1 cellular context compared by ENCODE assay signal in genomic region chr3:142568393-142569017, GRCh38.
TF ChIP-seq lines count a peak whose summit lies in the region.

No MANE protein-coding gene starts in this region.

TF ChIP-seq in H1, 55 proteins besides CTCF, POLR2A, EP300 and RAD21 (continued from another document):
- TF ChIP-seq, protein P1, sequence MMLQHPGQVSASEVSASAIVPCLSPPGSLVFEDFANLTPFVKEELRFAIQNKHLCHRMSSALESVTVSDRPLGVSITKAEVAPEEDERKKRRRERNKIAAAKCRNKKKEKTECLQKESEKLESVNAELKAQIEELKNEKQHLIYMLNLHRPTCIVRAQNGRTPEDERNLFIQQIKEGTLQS (IDR thresholded peaks at IDR 0.05; ENCODE audit: insufficient read depth, low read depth, low read length), result no peak
- no peak for TF ChIP-seq FOSL1 (IDR thresholded peaks at IDR 0.05; ENCODE audit: insufficient read depth, low read depth, low read length)
- TF ChIP-seq, protein P2, sequence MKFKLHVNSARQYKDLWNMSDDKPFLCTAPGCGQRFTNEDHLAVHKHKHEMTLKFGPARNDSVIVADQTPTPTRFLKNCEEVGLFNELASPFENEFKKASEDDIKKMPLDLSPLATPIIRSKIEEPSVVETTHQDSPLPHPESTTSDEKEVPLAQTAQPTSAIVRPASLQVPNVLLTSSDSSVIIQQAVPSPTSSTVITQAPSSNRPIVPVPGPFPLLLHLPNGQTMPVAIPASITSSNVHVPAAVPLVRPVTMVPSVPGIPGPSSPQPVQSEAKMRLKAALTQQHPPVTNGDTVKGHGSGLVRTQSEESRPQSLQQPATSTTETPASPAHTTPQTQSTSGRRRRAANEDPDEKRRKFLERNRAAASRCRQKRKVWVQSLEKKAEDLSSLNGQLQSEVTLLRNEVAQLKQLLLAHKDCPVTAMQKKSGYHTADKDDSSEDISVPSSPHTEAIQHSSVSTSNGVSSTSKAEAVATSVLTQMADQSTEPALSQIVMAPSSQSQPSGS (IDR thresholded peaks at IDR 0.05; ENCODE audit: low read length), result no peak
- TF ChIP-seq CHD7 (IDR thresholded peaks at IDR 0.05; ENCODE audit: insufficient replicate concordance, low read length), result no peak
- no peak for TF ChIP-seq E2F6 (IDR thresholded peaks at IDR 0.05)
- TF ChIP-seq USF2 (IDR thresholded peaks at IDR 0.05; ENCODE audit: low read length), result no peak
- no peak for TF ChIP-seq RFX5 (IDR thresholded peaks at IDR 0.05; ENCODE audit: borderline replicate concordance, low read depth, low read length)
- TF ChIP-seq CBX8 (IDR thresholded peaks at IDR 0.05; ENCODE audit: borderline replicate concordance, low read depth, low read length), result no peak
- TF ChIP-seq RBBP5 (IDR thresholded peaks at IDR 0.05; ENCODE audit: borderline replicate concordance, low read depth, low read length), result no peak
- TF ChIP-seq TCF12 (IDR thresholded peaks at IDR 0.05; ENCODE audit: low read depth, low read length), result no peak
- no peak for TF ChIP-seq KDM5A (IDR thresholded peaks at IDR 0.05; ENCODE audit: low read length)
- TF ChIP-seq SUZ12 (IDR thresholded peaks at IDR 0.05; ENCODE audit: low read length), result no peak
- no peak for TF ChIP-seq SIX5 (IDR thresholded peaks at IDR 0.05; ENCODE audit: low read depth, low read length)
TF ChIP-seq in H1: peak in this region for 0.
